25 cellular contexts compared by ENCODE assay signal in genomic region chr15:87154771-87155170, GRCh38.
DNase-seq lines count a peak whose midpoint lies in the region; ATAC-seq and TF ChIP-seq lines count a peak whose summit lies in the region.
"Had no signal": no experiment of that assay in that cellular context is flagged by ENCODE, and none has a peak within 500 bp of the region (broad histone marks: within the 10 kb centered on the region; RNA-seq: fewer than 3 reads in every experiment).

No MANE protein-coding gene starts in this region.

- H3K9me2 ChIP-seq in PC-3 (replicated peaks; ENCODE audit: low read length): no peaks in the 10 kb centered on the region

- H3K4me3 Mint-ChIP-seq in T-helper 2 cell treated with Interferon-gamma antibody and Interleukin-4, amounts not matched to agents 5 μg/mL and 100 μg/mL, for 36 hours: no peak overlapping the region
- H3K4me3 Mint-ChIP-seq: activated CD8-positive, alpha-beta T cell treated with anti-CD3 and anti-CD28 coated beads, Interleukin-2, amount 10 ng/mL, durations not matched to agents 7 days and 5 days; activated naive CD8-positive, alpha-beta T cell treated with anti-CD3 and anti-CD28 coated beads for 36 hours; immature natural killer cell; natural killer cell; stimulated activated naive B cell treated with anti-CD40 and anti-IgM and Interleukin-4, amounts not matched to agents 10 μg/mL and 1 μg/mL and 100 μg/mL, for 72 hours had no signal

- DNase-seq in EL (peak; percentile 78), PC-3 (peak; percentile 74), choroid plexus epithelial cell (ENCODE audit: low read depth) (peak; percentile 22), osteoblast (ENCODE audit: insufficient read length, low spot score, missing footprints) (peak; percentile 47), COLO668 (lab: John Stamatoyannopoulos, UW; ENCODE audit: unreplicated experiment) (no peak), COR-L47 (lab: John Stamatoyannopoulos, UW) (no peak), left colon (no peak)
- DNase-seq in T-helper 2 cell treated with Interferon-gamma antibody and Interleukin-4, amounts not matched to agents 5 μg/mL and 100 μg/mL, for 36 hours (ENCODE audit: low spot score): no peak
- DNase-seq: activated CD8-positive, alpha-beta T cell treated with anti-CD3 and anti-CD28 coated beads, Interleukin-2, amount 10 ng/mL, durations not matched to agents 7 days and 5 days; activated effector memory CD4-positive, alpha-beta T cell treated with Interleukin-2 at 50 U/mL for 16 hours; activated naive CD8-positive, alpha-beta T cell treated with anti-CD3 and anti-CD28 coated beads for 36 hours; activated T-cell treated with anti-CD3 and anti-CD28 coated beads for 4 hours; DMS79 treated with DMSO at 0.1 percent for 48 hours; HCEC 1CT; hippocampal formation; immature natural killer cell; natural killer cell; NCI-H1105; NCI-H2081; NCI-H446; stimulated activated CD4-positive, alpha-beta T cell treated with anti-CD3 and anti-CD28 coated beads, Interleukin-12 subunit alpha, Interleukin-12 subunit beta, amount 100 ng/mL, for 4 hours; stimulated activated CD4-positive, alpha-beta T cell treated with anti-CD3 and anti-CD28 coated beads, Interleukin-4, amount 100 ng/mL, for 24 hours; stimulated activated naive B cell treated with anti-CD40 and anti-IgM and Interleukin-4, amounts not matched to agents 10 μg/mL and 1 μg/mL and 100 μg/mL, for 72 hours; thyroid gland had no signal

- H3K9me3 Mint-ChIP-seq in T-helper 2 cell treated with Interferon-gamma antibody and Interleukin-4, amounts not matched to agents 5 μg/mL and 100 μg/mL, for 36 hours: no peaks in the 10 kb centered on the region

- H3K4me3 ChIP-seq in PC-3 (ENCODE audit: low read length) (no peak overlapping the region), choroid plexus epithelial cell (ENCODE audit: low read depth, low read length) (no peak overlapping the region), osteoblast (ENCODE audit: insufficient read depth, low read length) (no peak overlapping the region)
- H3K4me3 ChIP-seq: BLaER1, thyroid gland had no signal

- no peak overlapping the region for H3K27ac Mint-ChIP-seq in T-helper 2 cell treated with Interferon-gamma antibody and Interleukin-4, amounts not matched to agents 5 μg/mL and 100 μg/mL, for 36 hours
- H3K27ac Mint-ChIP-seq: activated CD8-positive, alpha-beta T cell treated with anti-CD3 and anti-CD28 coated beads, Interleukin-2, amount 10 ng/mL, durations not matched to agents 7 days and 5 days; activated naive CD8-positive, alpha-beta T cell treated with anti-CD3 and anti-CD28 coated beads for 36 hours; immature natural killer cell; natural killer cell; stimulated activated naive B cell treated with anti-CD40 and anti-IgM and Interleukin-4, amounts not matched to agents 10 μg/mL and 1 μg/mL and 100 μg/mL, for 72 hours had no signal

- H3K36me3 ChIP-seq in PC-3 (ENCODE audit: low read depth, low read length) (no peaks in the 10 kb centered on the region), osteoblast (ENCODE audit: insufficient read depth, low read length) (no peaks in the 10 kb centered on the region)
- H3K36me3 ChIP-seq: BLaER1, thyroid gland had no signal

- H3K4me1 Mint-ChIP-seq in T-helper 2 cell treated with Interferon-gamma antibody and Interleukin-4, amounts not matched to agents 5 μg/mL and 100 μg/mL, for 36 hours (ENCODE audit: low read depth): no peaks in the 10 kb centered on the region
- H3K4me1 Mint-ChIP-seq: activated naive CD8-positive, alpha-beta T cell treated with anti-CD3 and anti-CD28 coated beads for 36 hours; immature natural killer cell; natural killer cell; stimulated activated naive B cell treated with anti-CD40 and anti-IgM and Interleukin-4, amounts not matched to agents 10 μg/mL and 1 μg/mL and 100 μg/mL, for 72 hours had no signal

- CTCF ChIA-PET in PC-3 (lab: Charles Lee): no interaction called here

- intact Hi-C loops in PC-3 (cut with micrococcal nuclease) (no loop called here), left colon (cut with DNase I, micrococcal nuclease) (no loop called here)

- H3K27ac ChIP-seq in PC-3 (ENCODE audit: low read length) (peak overlapping the region; percentile 76), osteoblast (ENCODE audit: low read depth, low read length) (peak overlapping the region; percentile 58)
- H3K27ac ChIP-seq: BLaER1, thyroid gland had no signal

- ATAC-seq in PC-3: no peak
- no peak for ATAC-seq in left colon
- ATAC-seq: activated CD8-positive, alpha-beta T cell treated with anti-CD3 and anti-CD28 coated beads, Interleukin-2, amount 10 ng/mL, durations not matched to agents 7 days and 5 days; natural killer cell; stimulated activated naive B cell treated with anti-CD40 and anti-IgM and Interleukin-4, amounts not matched to agents 10 μg/mL and 1 μg/mL and 100 μg/mL, for 72 hours had no signal

- no peaks in the 10 kb centered on the region for H3K27me3 ChIP-seq in PC-3 (ENCODE audit: low read length)
- no peaks in the 10 kb centered on the region for H3K27me3 ChIP-seq in osteoblast (ENCODE audit: insufficient read depth, low read length)
- H3K27me3 ChIP-seq: BLaER1, thyroid gland had no signal

- BruUV-seq in PC-3 (replicated peaks; lab: Mats Ljungman, UMichigan): no TSS peak

- no peaks in the 10 kb centered on the region for H3K27me3 Mint-ChIP-seq in T-helper 2 cell treated with Interferon-gamma antibody and Interleukin-4, amounts not matched to agents 5 μg/mL and 100 μg/mL, for 36 hours (ENCODE audit: low read depth)
- H3K27me3 Mint-ChIP-seq: activated naive CD8-positive, alpha-beta T cell treated with anti-CD3 and anti-CD28 coated beads for 36 hours; stimulated activated naive B cell treated with anti-CD40 and anti-IgM and Interleukin-4, amounts not matched to agents 10 μg/mL and 1 μg/mL and 100 μg/mL, for 72 hours had no signal

- H2AFZ ChIP-seq in PC-3 (ENCODE audit: low read length): no peak overlapping the region
- no peak overlapping the region for H2AFZ ChIP-seq in osteoblast (ENCODE audit: low read length)

- H3F3A ChIP-seq in PC-3 (ENCODE audit: low read length, unreplicated experiment): no peaks in the 10 kb centered on the region

- H3K79me2 ChIP-seq in PC-3 (ENCODE audit: low read length) (no peaks in the 10 kb centered on the region), osteoblast (ENCODE audit: insufficient read depth, low read length) (no peaks in the 10 kb centered on the region)

- TF ChIP-seq CTCF in PC-3 (conservative IDR thresholded peaks at IDR 0.05; ENCODE audit: low read depth, low read length): no peak
- no peak for TF ChIP-seq CTCF in choroid plexus epithelial cell (conservative IDR thresholded peaks at IDR 0.05; ENCODE audit: low read depth, low read length)
- TF ChIP-seq CTCF in osteoblast (IDR thresholded peaks at IDR 0.05; ENCODE audit: extremely low read depth, low read depth, low read length): no peak

- H3K9me3 ChIP-seq in PC-3 (ENCODE audit: low read length) (no peaks in the 10 kb centered on the region), osteoblast (ENCODE audit: low read depth, low read length) (no peaks in the 10 kb centered on the region)
- H3K9me3 ChIP-seq: BLaER1, thyroid gland had no signal

- H4K20me1 ChIP-seq in PC-3 (ENCODE audit: low read length): no peaks in the 10 kb centered on the region
- no peaks in the 10 kb centered on the region for H4K20me1 ChIP-seq in osteoblast (ENCODE audit: insufficient read depth, low read length)
- H4K20me1 ChIP-seq: BLaER1 had no signal

- H3K4me2 ChIP-seq in PC-3 (ENCODE audit: low read length) (no peak overlapping the region), osteoblast (ENCODE audit: insufficient read depth, low read length) (no peak overlapping the region)
- H3K4me2 ChIP-seq: BLaER1 had no signal

- no peak overlapping the region for H3K9ac ChIP-seq in PC-3 (ENCODE audit: low read length)
- H3K9ac ChIP-seq: BLaER1 had no signal

- no peaks in the 10 kb centered on the region for H3K36me3 Mint-ChIP-seq in T-helper 2 cell treated with Interferon-gamma antibody and Interleukin-4, amounts not matched to agents 5 μg/mL and 100 μg/mL, for 36 hours (ENCODE audit: low read depth)
- H3K36me3 Mint-ChIP-seq: activated naive CD8-positive, alpha-beta T cell treated with anti-CD3 and anti-CD28 coated beads for 36 hours; immature natural killer cell; natural killer cell; stimulated activated naive B cell treated with anti-CD40 and anti-IgM and Interleukin-4, amounts not matched to agents 10 μg/mL and 1 μg/mL and 100 μg/mL, for 72 hours had no signal

- H3K4me1 ChIP-seq in PC-3 (ENCODE audit: insufficient read depth, low read length) (peaks cover 10% of the 10 kb centered on the region; the same call in 1 of the 2 replicates), osteoblast (ENCODE audit: insufficient read depth, low read length) (peaks cover 6% of the 10 kb centered on the region)
- H3K4me1 ChIP-seq: BLaER1, thyroid gland had no signal

- POLR2A ChIA-PET in PC-3 (lab: Charles Lee; ENCODE audit: unreplicated experiment): no interaction called here

Comparison
In these comparisons a context has a peak if more than half of its experiments do, and no peak if none do; other contexts are left out.
1. DNase-seq: peak in EL (single experiment), PC-3 (single experiment), choroid plexus epithelial cell (single experiment) and osteoblast (single experiment); none in COLO668 (single experiment), COR-L47 (single experiment), T-helper 2 cell treated with Interferon-gamma antibody and Interleukin-4, amounts not matched to agents 5 μg/mL and 100 μg/mL, for 36 hours (single experiment) and left colon (0 of 2).